11 cellular contexts compared by ENCODE assay signal in the genomic region with DNA sequence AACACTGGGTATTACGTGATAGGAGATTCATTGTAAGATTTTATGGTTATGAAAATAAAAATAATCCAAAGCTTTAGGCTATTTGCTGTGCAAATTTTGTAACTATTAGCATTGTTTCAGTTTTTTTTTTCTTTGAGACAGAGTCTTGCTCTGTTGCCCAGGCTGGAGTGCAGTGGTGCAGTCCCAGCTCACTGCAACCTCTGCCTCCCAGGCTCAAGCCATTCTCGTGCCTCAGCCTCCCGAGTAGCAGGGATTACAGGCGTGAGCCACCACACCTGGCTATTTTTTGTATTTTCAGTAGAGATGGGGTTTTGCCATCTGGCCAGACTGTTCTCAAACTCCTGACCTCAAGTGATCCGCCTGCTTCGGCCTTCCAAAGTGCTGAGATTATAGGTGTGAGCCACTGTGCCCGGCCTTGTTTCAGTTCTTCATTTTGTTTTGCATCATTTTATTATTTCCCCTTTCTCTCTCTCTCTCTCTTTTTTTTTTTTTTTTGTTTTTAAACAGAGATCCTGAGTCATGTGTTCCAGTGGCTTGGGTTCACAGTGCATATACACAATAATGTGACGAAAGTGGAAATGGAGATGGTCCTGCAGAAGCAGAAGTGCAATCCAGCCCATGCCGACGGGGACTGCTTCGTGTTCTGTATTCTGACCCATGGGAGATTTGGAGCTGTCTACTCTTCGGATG. TPM values are rescaled to one million over a fixed set of nuclear protein-coding genes. Genes with fewer than 3 reads are reported as not detected.
DNase-seq lines count a peak whose midpoint lies in the region; ATAC-seq and TF ChIP-seq lines count a peak whose summit lies in the region.
"Had no signal": no experiment of that assay in that cellular context is flagged by ENCODE, and none has a peak within 500 bp of the region (broad histone marks: within the 10 kb centered on the region; RNA-seq: fewer than 3 reads in every experiment).

No MANE protein-coding gene starts in this region.

- peak; percentile 36 to 46 for ATAC-seq in activated CD4-positive, CD25-positive, alpha-beta regulatory T cell treated with anti-CD3 and anti-CD28 coated beads, Interleukin-2, amount 50 U/mL, for 24 hours
- ATAC-seq in HG03025 (IDR thresholded peaks at IDR 0.05; ENCODE audit: low FRiP score, unreplicated experiment): peak; percentile 66
- ATAC-seq in sciatic nerve: peak; percentile 84

- H2AFZ ChIP-seq in PC-9: no peak overlapping the region

- no peaks in the 10 kb centered on the region for H3K4me1 ChIP-seq in PC-9 (replicated peaks; ENCODE audit: insufficient read depth)

- intact Hi-C loops in sciatic nerve (cut with DNase I): no loop called here
- intact Hi-C loops in PC-9 (cut with micrococcal nuclease; ENCODE audit: unreplicated experiment): no loop called here

- CTCF ChIA-PET in PC-9 (lab: Charles Lee): no interaction called here

- DNase-seq in activated CD4-positive, CD25-positive, alpha-beta regulatory T cell (lab: John Stamatoyannopoulos, UW): no peak
- DNase-seq in RPMI8226: peak; percentile 76
- DNase-seq in sciatic nerve (ENCODE audit: low spot score): no peak
- no peak for DNase-seq in brain microvascular endothelial cell
- no peak for DNase-seq in PC-9
- DNase-seq in effector CD8-positive, alpha-beta T cell (lab: John Stamatoyannopoulos, UW): no peak
- DNase-seq: activated effector memory CD4-positive, alpha-beta T cell treated with Interleukin-2 at 50 U/mL for 16 hours had no signal

- BruUV-seq in PC-9 (replicated peaks; lab: Mats Ljungman, UMichigan): no TSS peak

- no peaks in the 10 kb centered on the region for H4K20me1 ChIP-seq in PC-9 (ENCODE audit: insufficient read depth)

- H3K27me3 ChIP-seq in brain microvascular endothelial cell (replicated peaks) (no peaks in the 10 kb centered on the region), PC-9 (ENCODE audit: insufficient read depth, low read depth) (no peaks in the 10 kb centered on the region)

- POLR2A ChIA-PET in PC-9 (lab: Charles Lee; ENCODE audit: unreplicated experiment): no interaction called here

- H3F3A ChIP-seq in PC-9 (ENCODE audit: insufficient read depth, low read depth): no peaks in the 10 kb centered on the region

- H3K36me3 ChIP-seq in brain microvascular endothelial cell (replicated peaks) (no peaks in the 10 kb centered on the region), PC-9 (ENCODE audit: low read depth) (no peaks in the 10 kb centered on the region)
- H3K36me3 ChIP-seq: thoracic aorta had no signal

- H3K27ac ChIP-seq in brain microvascular endothelial cell (no peak overlapping the region), PC-9 (no peak overlapping the region)
- H3K27ac ChIP-seq: 22Rv1, thoracic aorta had no signal

- no peaks in the 10 kb centered on the region for H3K9me2 ChIP-seq in PC-9 (ENCODE audit: insufficient read depth)

- H3K9me3 ChIP-seq in PC-9 (ENCODE audit: insufficient read depth, low read depth): no peaks in the 10 kb centered on the region
- H3K9me3 ChIP-seq: thoracic aorta had no signal

- in situ Hi-C loops in brain microvascular endothelial cell (cut with HindIII; ENCODE audit: low pct_ligation_motif_present, low sequenced_read_pairs): no loop called here

- no peak overlapping the region for H3K4me2 ChIP-seq in PC-9

- TF ChIP-seq CTCF in brain microvascular endothelial cell (IDR thresholded peaks at IDR 0.05; ENCODE audit: low read depth, low read length, missing control alignments) (no peak), PC-9 (conservative IDR thresholded peaks at IDR 0.05) (no peak)

- no peak overlapping the region for H3K4me3 ChIP-seq in brain microvascular endothelial cell (ENCODE audit: low read depth, low read length)
- no peak overlapping the region for H3K4me3 ChIP-seq in PC-9
- H3K4me3 ChIP-seq: thoracic aorta had no signal

- no peaks in the 10 kb centered on the region for H3K79me2 ChIP-seq in PC-9 (ENCODE audit: low read depth)

RNA-seq across cellular contexts. Expression of gene CASP10, which starts 25.8 kb away (rescaled TPM):
- 14.3 TPM for total RNA-seq in sciatic nerve
- 15.2 and 16.9 TPM in 2 replicates for total RNA-seq in PC-9 (2021)

RNA-seq across cellular contexts. Expression of gene CASP8, which starts 51.6 kb away (rescaled TPM):
- total RNA-seq in sciatic nerve: 12.1 TPM
- 42.4 and 48.2 TPM in 2 replicates for total RNA-seq in PC-9 (2021)
